In genomic region chr6:157554747-157555146, GRCh38 we compare ENCODE assay signal across 2 cellular contexts.
TF ChIP-seq lines count a peak whose summit lies in the region.

No MANE protein-coding gene starts in this region.

TF ChIP-seq in H1, 55 proteins besides CTCF, POLR2A, EP300 and RAD21:
- no peak for TF ChIP-seq FOSL1 (IDR thresholded peaks at IDR 0.05; ENCODE audit: insufficient read depth, low read depth, low read length)
- TF ChIP-seq MAFK (IDR thresholded peaks at IDR 0.05; ENCODE audit: low read depth, low read length), result no peak
- TF ChIP-seq EGR1 (IDR thresholded peaks at IDR 0.05; ENCODE audit: borderline replicate concordance, low read depth, low read length), result no peak
- no peak for TF ChIP-seq ZNF274 (IDR thresholded peaks at IDR 0.05; ENCODE audit: borderline replicate concordance, extremely low read depth, low read length)
- no peak for TF ChIP-seq POU5F1 (IDR thresholded peaks at IDR 0.05; ENCODE audit: low read depth, low read length)
- TF ChIP-seq TBP (IDR thresholded peaks at IDR 0.05; ENCODE audit: low read depth, low read length), result no peak
- no peak for TF ChIP-seq RFX5 (IDR thresholded peaks at IDR 0.05; ENCODE audit: borderline replicate concordance, low read depth, low read length)
- TF ChIP-seq KDM1A (IDR thresholded peaks at IDR 0.05; ENCODE audit: borderline replicate concordance, low read length), result no peak
- TF ChIP-seq CBX8 (IDR thresholded peaks at IDR 0.05; ENCODE audit: borderline replicate concordance, low read depth, low read length), result no peak
- no peak for TF ChIP-seq CREB1 (IDR thresholded peaks at IDR 0.05)
- TF ChIP-seq BACH1 (IDR thresholded peaks at IDR 0.05; ENCODE audit: low read length), result no peak
TF ChIP-seq in H1: peak in this region for 0.

TF ChIP-seq in WTC11, 78 proteins besides CTCF, POLR2A, EP300 and RAD21:
- TF ChIP-seq CBFB (CRISPR knock-in tag; IDR thresholded peaks at IDR 0.05; ENCODE audit: low read depth) (no peak), SMAD4 (CRISPR knock-in tag; IDR thresholded peaks at IDR 0.05) (no peak), ZNF396 (CRISPR knock-in tag; IDR thresholded peaks at IDR 0.05; ENCODE audit: borderline replicate concordance) (no peak)
- TF ChIP-seq, protein P1, sequence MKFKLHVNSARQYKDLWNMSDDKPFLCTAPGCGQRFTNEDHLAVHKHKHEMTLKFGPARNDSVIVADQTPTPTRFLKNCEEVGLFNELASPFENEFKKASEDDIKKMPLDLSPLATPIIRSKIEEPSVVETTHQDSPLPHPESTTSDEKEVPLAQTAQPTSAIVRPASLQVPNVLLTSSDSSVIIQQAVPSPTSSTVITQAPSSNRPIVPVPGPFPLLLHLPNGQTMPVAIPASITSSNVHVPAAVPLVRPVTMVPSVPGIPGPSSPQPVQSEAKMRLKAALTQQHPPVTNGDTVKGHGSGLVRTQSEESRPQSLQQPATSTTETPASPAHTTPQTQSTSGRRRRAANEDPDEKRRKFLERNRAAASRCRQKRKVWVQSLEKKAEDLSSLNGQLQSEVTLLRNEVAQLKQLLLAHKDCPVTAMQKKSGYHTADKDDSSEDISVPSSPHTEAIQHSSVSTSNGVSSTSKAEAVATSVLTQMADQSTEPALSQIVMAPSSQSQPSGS (CRISPR knock-in tag; IDR thresholded peaks at IDR 0.05; ENCODE audit: borderline replicate concordance, low read depth), result no peak
- TF ChIP-seq, protein P2, sequence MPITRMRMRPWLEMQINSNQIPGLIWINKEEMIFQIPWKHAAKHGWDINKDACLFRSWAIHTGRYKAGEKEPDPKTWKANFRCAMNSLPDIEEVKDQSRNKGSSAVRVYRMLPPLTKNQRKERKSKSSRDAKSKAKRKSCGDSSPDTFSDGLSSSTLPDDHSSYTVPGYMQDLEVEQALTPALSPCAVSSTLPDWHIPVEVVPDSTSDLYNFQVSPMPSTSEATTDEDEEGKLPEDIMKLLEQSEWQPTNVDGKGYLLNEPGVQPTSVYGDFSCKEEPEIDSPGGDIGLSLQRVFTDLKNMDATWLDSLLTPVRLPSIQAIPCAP (CRISPR knock-in tag; IDR thresholded peaks at IDR 0.05), result no peak
- TF ChIP-seq, protein P3, sequence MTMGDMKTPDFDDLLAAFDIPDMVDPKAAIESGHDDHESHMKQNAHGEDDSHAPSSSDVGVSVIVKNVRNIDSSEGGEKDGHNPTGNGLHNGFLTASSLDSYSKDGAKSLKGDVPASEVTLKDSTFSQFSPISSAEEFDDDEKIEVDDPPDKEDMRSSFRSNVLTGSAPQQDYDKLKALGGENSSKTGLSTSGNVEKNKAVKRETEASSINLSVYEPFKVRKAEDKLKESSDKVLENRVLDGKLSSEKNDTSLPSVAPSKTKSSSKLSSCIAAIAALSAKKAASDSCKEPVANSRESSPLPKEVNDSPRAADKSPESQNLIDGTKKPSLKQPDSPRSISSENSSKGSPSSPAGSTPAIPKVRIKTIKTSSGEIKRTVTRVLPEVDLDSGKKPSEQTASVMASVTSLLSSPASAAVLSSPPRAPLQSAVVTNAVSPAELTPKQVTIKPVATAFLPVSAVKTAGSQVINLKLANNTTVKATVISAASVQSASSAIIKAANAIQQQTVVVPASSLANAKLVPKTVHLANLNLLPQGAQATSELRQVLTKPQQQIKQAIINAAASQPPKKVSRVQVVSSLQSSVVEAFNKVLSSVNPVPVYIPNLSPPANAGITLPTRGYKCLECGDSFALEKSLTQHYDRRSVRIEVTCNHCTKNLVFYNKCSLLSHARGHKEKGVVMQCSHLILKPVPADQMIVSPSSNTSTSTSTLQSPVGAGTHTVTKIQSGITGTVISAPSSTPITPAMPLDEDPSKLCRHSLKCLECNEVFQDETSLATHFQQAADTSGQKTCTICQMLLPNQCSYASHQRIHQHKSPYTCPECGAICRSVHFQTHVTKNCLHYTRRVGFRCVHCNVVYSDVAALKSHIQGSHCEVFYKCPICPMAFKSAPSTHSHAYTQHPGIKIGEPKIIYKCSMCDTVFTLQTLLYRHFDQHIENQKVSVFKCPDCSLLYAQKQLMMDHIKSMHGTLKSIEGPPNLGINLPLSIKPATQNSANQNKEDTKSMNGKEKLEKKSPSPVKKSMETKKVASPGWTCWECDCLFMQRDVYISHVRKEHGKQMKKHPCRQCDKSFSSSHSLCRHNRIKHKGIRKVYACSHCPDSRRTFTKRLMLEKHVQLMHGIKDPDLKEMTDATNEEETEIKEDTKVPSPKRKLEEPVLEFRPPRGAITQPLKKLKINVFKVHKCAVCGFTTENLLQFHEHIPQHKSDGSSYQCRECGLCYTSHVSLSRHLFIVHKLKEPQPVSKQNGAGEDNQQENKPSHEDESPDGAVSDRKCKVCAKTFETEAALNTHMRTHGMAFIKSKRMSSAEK (CRISPR knock-in tag; IDR thresholded peaks at IDR 0.05; ENCODE audit: borderline replicate concordance), result no peak
- TF ChIP-seq, protein P4, sequence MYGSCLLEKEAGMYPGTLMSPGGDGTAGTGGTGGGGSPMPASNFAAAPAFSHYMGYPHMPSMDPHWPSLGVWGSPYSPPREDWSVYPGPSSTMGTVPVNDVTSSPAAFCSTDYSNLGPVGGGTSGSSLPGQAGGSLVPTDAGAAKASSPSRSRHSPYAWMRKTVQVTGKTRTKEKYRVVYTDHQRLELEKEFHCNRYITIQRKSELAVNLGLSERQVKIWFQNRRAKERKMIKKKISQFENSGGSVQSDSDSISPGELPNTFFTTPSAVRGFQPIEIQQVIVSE (CRISPR knock-in tag; IDR thresholded peaks at IDR 0.05; ENCODE audit: borderline replicate concordance), result no peak
